Comparison of ENCODE assay signal across 28 cellular contexts in genomic region chr11:91857194-91857593, GRCh38.
A peak's percentile ranks its signal among the peaks of the same experiment; 100 is the strongest.
DNase-seq lines count a peak whose midpoint lies in the region; ATAC-seq and TF ChIP-seq lines count a peak whose summit lies in the region.
"Had no signal": no experiment of that assay in that cellular context is flagged by ENCODE, and none has a peak within 500 bp of the region (broad histone marks: within the 10 kb centered on the region; RNA-seq: fewer than 3 reads in every experiment).

No MANE protein-coding gene starts in this region.

- H3K79me2 ChIP-seq in mammary epithelial cell (ENCODE audit: insufficient read depth, low read length) = no peaks in the 10 kb centered on the region

- H3K27me3 ChIP-seq in mammary epithelial cell (ENCODE audit: insufficient read depth, low read length) (no peaks in the 10 kb centered on the region), tibial nerve (no peaks in the 10 kb centered on the region)

- TF ChIP-seq CTCF in mammary epithelial cell (conservative IDR thresholded peaks at IDR 0.05 in 1 of 2, IDR thresholded peaks at IDR 0.05 in 1 of 2; ENCODE audit: extremely low read depth in 1 of 2, insufficient read depth in 1 of 2, low read depth in 1 of 2, low read length in 2 of 2) (no peak), tibial nerve (IDR thresholded peaks at IDR 0.05) (no peak)

- CTCF ChIA-PET in mammary epithelial cell (lab: Charles Lee; ENCODE audit: low non-redundant PET) = no interaction called here

- H4K20me1 ChIP-seq in mammary epithelial cell (ENCODE audit: insufficient read depth, low read length) = no peaks in the 10 kb centered on the region

- in situ Hi-C loops in mammary epithelial cell (cut with MboI; ENCODE audit: low sequenced_read_pairs in 2 of 2) = no loop called here

- BruUV-seq in mammary epithelial cell (replicated peaks; lab: Mats Ljungman, UMichigan) = no TSS peak

- intact Hi-C loops in mammary epithelial cell (cut with micrococcal nuclease) = no loop called here

- DNase-seq in M059J (ENCODE audit: low read depth) = peak; percentile 61
- peak; percentile 21 for DNase-seq in mammary epithelial cell
- DNase-seq in fibroblast of the conjunctiva (ENCODE audit: low read depth) = peak; percentile 59
- DNase-seq in stromal cell of bone marrow (ENCODE audit: low read depth) = peak; percentile 40
- no peak for DNase-seq in medulla oblongata (ENCODE audit: extremely low spot score)
- DNase-seq in tibial nerve (ENCODE audit: low spot score in 2 of 2) = no peak
- DNase-seq: activated CD4-positive, alpha-beta T cell treated with anti-CD3 and anti-CD28 coated beads, Interleukin-2, amount 50 U/mL, for 4 hours; activated gamma-delta T cell treated with Interleukin-2 at 50 U/mL for 16 hours; activated naive CD8-positive, alpha-beta T cell treated with anti-CD3 and anti-CD28 coated beads, Interleukin-2, amount 10 ng/mL, durations not matched to agents 7 days and 5 days; activated T-cell treated with anti-CD3 and anti-CD28 coated beads, Interleukin-2, amount 50 U/mL, for 48 hours; aorta; central memory CD4-positive, alpha-beta T cell; COR-L47; dermis blood vessel endothelial cell; DMS53; foreskin fibroblast; head of caudate nucleus; left ventricle myocardium superior; NCI-H1092 treated with DMSO at 0.1 percent for 48 hours; NCI-H187; NCI-H510A treated with DMSO at 0.1 percent for 48 hours; stimulated activated naive B cell treated with anti-CD40 and anti-IgM and Interleukin-4, amounts not matched to agents 10 μg/mL and 1 μg/mL and 100 μg/mL, for 72 hours; T-helper 2 cell had no signal

- dilution Hi-C loops in mammary epithelial cell (cut with HindIII; ENCODE audit: low sequenced_read_pairs) = no loop called here

- H3K4me1 ChIP-seq in mammary epithelial cell (ENCODE audit: insufficient read depth, low read length) (no peaks in the 10 kb centered on the region), tibial nerve (no peaks in the 10 kb centered on the region)

- TF ChIP-seq POLR2A in tibial nerve (IDR thresholded peaks at IDR 0.05) = no peak

- no peak overlapping the region for H3K9ac ChIP-seq in mammary epithelial cell (ENCODE audit: insufficient read depth, low read length)

- H3K9me3 ChIP-seq in mammary epithelial cell (replicated peaks; ENCODE audit: insufficient read depth, low read length) (no peaks in the 10 kb centered on the region), tibial nerve (no peaks in the 10 kb centered on the region)

- no peak overlapping the region for H2AFZ ChIP-seq in mammary epithelial cell (ENCODE audit: low read depth, low read length)
- H2AFZ ChIP-seq: GM23338 had no signal

- ATAC-seq in HG03460 (IDR thresholded peaks at IDR 0.05; ENCODE audit: unreplicated experiment) (no peak), GM21576 (IDR thresholded peaks at IDR 0.05; ENCODE audit: unreplicated experiment) (no peak)
- ATAC-seq: GM23338; left ventricle myocardium superior; stimulated activated naive B cell treated with anti-CD40 and anti-IgM and Interleukin-4, amounts not matched to agents 10 μg/mL and 1 μg/mL and 100 μg/mL, for 72 hours had no signal

- H3K4me3 ChIP-seq in mammary epithelial cell (replicated peaks in 1 of 3; ENCODE audit: insufficient read depth in 1 of 3, low read depth in 2 of 3, low read length in 3 of 3) = no peak overlapping the region
- H3K4me3 ChIP-seq in tibial nerve = no peak overlapping the region
- H3K4me3 ChIP-seq: GM23338, skin epidermis had no signal

- WGBS in mammary epithelial cell (ENCODE audit: low coverage, missing lambda C conversion rate) = 20% methylated on average over 1 of the region's 1 CpG
- WGBS in tibial nerve, 2 donors = 67 to 73% methylated on average over 1 of the region's 1 CpG

- H3K27ac ChIP-seq in mammary epithelial cell (ENCODE audit: insufficient read depth, low read depth, low read length) = no peak overlapping the region
- no peak overlapping the region for H3K27ac ChIP-seq in tibial nerve
- H3K27ac ChIP-seq: C4-2B had no signal

- no peak overlapping the region for H3K4me2 ChIP-seq in mammary epithelial cell (ENCODE audit: insufficient read depth, low read depth, low read length)
- H3K4me2 ChIP-seq: GM23338 had no signal

- H3K36me3 ChIP-seq in mammary epithelial cell (ENCODE audit: insufficient read depth, low read length) (no peaks in the 10 kb centered on the region), tibial nerve (no peaks in the 10 kb centered on the region)

- TF ChIP-seq EP300 in tibial nerve (IDR thresholded peaks at IDR 0.05) = no peak

Comparison
In these comparisons a context has a peak if more than half of its experiments do, and no peak if none do; other contexts are left out.
1. DNase-seq: peak in M059J (single experiment), mammary epithelial cell (single experiment), fibroblast of the conjunctiva (single experiment) and stromal cell of bone marrow (single experiment); none in medulla oblongata (single experiment) and tibial nerve (0 of 2).